13 cellular contexts compared by ENCODE assay signal in the genomic region with DNA sequence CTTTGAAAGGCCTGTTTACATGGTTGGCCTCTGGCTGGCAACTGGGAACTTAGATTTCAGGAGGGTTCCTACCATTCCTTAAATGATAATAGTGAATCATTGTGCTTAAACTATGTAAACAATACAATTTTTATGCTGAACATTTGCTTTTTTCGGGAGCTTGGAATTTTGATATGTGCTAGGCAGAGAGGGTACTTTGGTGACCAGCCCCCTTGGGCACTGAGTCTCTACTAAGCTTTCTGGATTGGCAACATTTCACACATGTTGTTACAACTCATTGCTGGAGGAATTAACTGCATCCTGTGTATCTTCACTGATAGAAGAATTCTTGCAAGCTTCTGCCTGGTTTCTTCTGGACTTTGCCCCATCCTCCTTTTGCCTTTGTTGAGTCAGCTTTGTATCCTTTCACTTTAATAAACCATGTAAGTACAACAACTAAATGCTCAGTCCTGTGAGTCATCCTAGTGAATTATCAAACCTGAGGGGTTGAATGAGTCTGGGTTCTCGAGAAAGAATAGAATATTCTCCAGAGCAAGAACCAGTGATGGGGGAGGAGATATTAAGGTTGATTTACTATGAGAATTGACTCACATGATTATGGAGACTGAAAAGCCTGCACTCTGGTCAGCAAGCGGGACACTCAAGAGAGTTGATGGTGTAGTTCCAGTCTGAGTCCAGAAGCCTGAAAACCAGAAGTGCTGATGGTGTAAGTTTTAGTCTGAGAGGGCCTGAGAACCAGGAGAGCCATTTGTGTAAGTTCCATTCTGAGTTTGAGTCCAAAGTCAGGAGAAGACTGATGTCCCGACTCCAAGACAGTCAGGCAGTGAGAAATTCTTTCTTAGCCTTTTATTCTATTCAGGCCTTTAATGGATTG. TPM values are rescaled to one million over a fixed set of nuclear protein-coding genes. Genes with fewer than 3 reads are reported as not detected.
A peak's percentile ranks its signal among the peaks of the same experiment; 100 is the strongest.
DNase-seq lines count a peak whose midpoint lies in the region; ATAC-seq and TF ChIP-seq lines count a peak whose summit lies in the region.
"Had no signal": no experiment of that assay in that cellular context is flagged by ENCODE, and none has a peak within 500 bp of the region (broad histone marks: within the 10 kb centered on the region; RNA-seq: fewer than 3 reads in every experiment).

No MANE protein-coding gene starts in this region.

- H3K4me3 ChIP-seq in HFF-Myc (replicated peaks; ENCODE audit: low read depth, low read length) (no peak overlapping the region), adipocyte (ENCODE audit: low read length) (peak overlapping the region; percentile 1), stomach (no peak overlapping the region), A673 (ENCODE audit: low read depth, low read length, poor library complexity, severe bottlenecking) (no peak overlapping the region), upper lobe of right lung (no peak overlapping the region)
- H3K4me3 ChIP-seq: left ventricle myocardium inferior had no signal

- BruUV-seq in A673 (replicated peaks; lab: Mats Ljungman, UMichigan), result no TSS peak

- no peak overlapping the region for H3K9ac ChIP-seq in adipocyte (ENCODE audit: low read length)

- CTCF ChIA-PET in A673 (lab: Charles Lee), result no interaction called here

- DNase-seq in HFF-Myc (ENCODE audit: extremely low read depth, low read depth) (peak; percentile 43), adipocyte (ENCODE audit: low read depth) (peak; percentile 69), hepatic stellate cell (ENCODE audit: low spot score) (peak; percentile 37), stomach (no peak), A673 (ENCODE audit: low spot score) (no peak), NCI-H1436 treated with DMSO at 0.1 percent for 48 hours (lab: John Stamatoyannopoulos, UW) (no peak), SK-N-DZ (ENCODE audit: low spot score) (no peak), upper lobe of right lung (no peak)
- DNase-seq: activated T-cell treated with anti-CD3 and anti-CD28 coated beads, Interleukin-2, amount 50 U/mL, for 1 hour; Kasumi-1; left ventricle myocardium inferior; NCI-H526; T-helper 2 cell had no signal

- TF ChIP-seq CTCF in HFF-Myc (IDR thresholded peaks at IDR 0.05; ENCODE audit: low read depth, low read length, missing control alignments) (no peak), stomach (IDR thresholded peaks at IDR 0.05) (no peak), A673 (conservative IDR thresholded peaks at IDR 0.05; ENCODE audit: low read depth, low read length) (no peak), upper lobe of right lung (IDR thresholded peaks at IDR 0.05) (no peak)

- POLR2A ChIA-PET in A673 (lab: Charles Lee; ENCODE audit: low non-redundant PET), result no interaction called here

- intact Hi-C loops in stomach (cut with DNase I; ENCODE audit: low total_unique reads) (no loop called here), A673 (cut with micrococcal nuclease; ENCODE audit: unreplicated experiment) (no loop called here), upper lobe of right lung (cut with DNase I) (no loop called here)

- H3K4me1 ChIP-seq in adipocyte (ENCODE audit: control insufficient read depth, insufficient read depth, low read length) (peaks cover 42% of the 10 kb centered on the region), stomach (peaks cover 0 to 40% (median 9%) of the 10 kb centered on the region in 4 donors), A673 (ENCODE audit: insufficient read depth, low read length, poor library complexity, severe bottlenecking) (no peaks in the 10 kb centered on the region), upper lobe of right lung (no peaks in the 10 kb centered on the region)

- TF ChIP-seq EP300 in stomach (IDR thresholded peaks at IDR 0.05), result no peak

- ATAC-seq in upper lobe of right lung, result no peak

- H3K36me3 ChIP-seq in adipocyte (ENCODE audit: control insufficient read depth, insufficient read depth, low read length, severe bottlenecking), result peaks cover 5% of the 10 kb centered on the region
- peaks cover 9 to 44% (median 39%) of the 10 kb centered on the region in 4 donors for H3K36me3 ChIP-seq in stomach
- H3K36me3 ChIP-seq in A673 (ENCODE audit: insufficient read depth, low read length, poor library complexity, severe bottlenecking), result no peaks in the 10 kb centered on the region
- H3K36me3 ChIP-seq in upper lobe of right lung, result peaks cover 9% of the 10 kb centered on the region

- no peak for TF ChIP-seq POLR2A in stomach (IDR thresholded peaks at IDR 0.05)

- H3K9me3 ChIP-seq in adipocyte (ENCODE audit: control insufficient read depth, low read length), result no peaks in the 10 kb centered on the region
- no peaks in the 10 kb centered on the region for H3K9me3 ChIP-seq in stomach
- H3K9me3 ChIP-seq in A673 (ENCODE audit: low read depth, low read length, poor library complexity, severe bottlenecking), result no peaks in the 10 kb centered on the region
- no peaks in the 10 kb centered on the region for H3K9me3 ChIP-seq in upper lobe of right lung
- H3K9me3 ChIP-seq: left ventricle myocardium inferior had no signal

- H3K27me3 ChIP-seq in adipocyte (replicated peaks; ENCODE audit: control insufficient read depth, insufficient read depth, low read length) (no peaks in the 10 kb centered on the region), stomach (no peaks in the 10 kb centered on the region), A673 (replicated peaks; ENCODE audit: insufficient read depth, low read depth, low read length, poor library complexity) (no peaks in the 10 kb centered on the region), upper lobe of right lung (no peaks in the 10 kb centered on the region)

- 66 to 73% (median 68%) methylated on average over 4 of the region's 4 CpGs for WGBS in stomach, 5 donors

- H3K27ac ChIP-seq in stomach (peak overlapping the region in 4 of 5 donors; percentile 23 to 56 (median 30)), A673 (ENCODE audit: low read depth, low read length, poor library complexity, severe bottlenecking) (no peak overlapping the region), upper lobe of right lung (no peak overlapping the region)
- H3K27ac ChIP-seq: left ventricle myocardium inferior had no signal

RNA-seq across cellular contexts. Expression of a gene that starts 3.1 kb away (rescaled TPM):
- total RNA-seq in stomach, result 10 to 100 TPM in 1 of 5 donors, 1 to 10 TPM in 2, under 1 TPM in 1, not detected in 1; 0.89 to 11.1 (median 3.8) TPM
- polyA plus RNA-seq in stomach, result 1 to 10 TPM; 1.7 to 8.7 (median 2.6) TPM
- 0.48 and 0.60 TPM in 2 replicates for total RNA-seq in A673 (2021)
- 0.09 and 0.23 TPM in 2 replicates for polyA plus RNA-seq in SK-N-DZ (2014; cell fraction: cytosol; rRNA removed)
- polyA plus RNA-seq in SK-N-DZ (2014; cell fraction: nucleus; rRNA removed), result 0.33 and 0.59 TPM in 2 replicates
- total RNA-seq in upper lobe of right lung, result 15.9 TPM

RNA-seq across cellular contexts. Expression of a gene that starts 13.6 kb away (rescaled TPM):
- total RNA-seq in stomach (10 to 100 TPM in 3 of 5 donors, 1 to 10 TPM in 1, not detected in 1; 8.5 to 48.8 (median 18.6) TPM), A673 (2021) (138 and 144 TPM in 2 replicates), upper lobe of right lung (110 TPM)
- polyA plus RNA-seq in stomach, result 100 to 1,000 TPM; 269 to 440 (median 318) TPM
- polyA plus RNA-seq in SK-N-DZ (2014; cell fraction: cytosol; rRNA removed), result 86.5 and 128 TPM in 2 replicates
- polyA plus RNA-seq in SK-N-DZ (2014; cell fraction: nucleus; rRNA removed), result 54.0 and 97.7 TPM in 2 replicates

RNA-seq across cellular contexts. Expression of a gene that starts 54.8 kb away (rescaled TPM):
- total RNA-seq in stomach (10 to 100 TPM; 29.0 to 58.6 (median 40.3) TPM), A673 (2021) (59.9 and 60.3 TPM in 2 replicates), upper lobe of right lung (22.1 TPM)
- polyA plus RNA-seq in stomach, result 1 to 10 TPM; 1.5 to 2.4 (median 2.1) TPM
- 12.3 and 18.1 TPM in 2 replicates for polyA plus RNA-seq in SK-N-DZ (2014; cell fraction: cytosol; rRNA removed)
- 14.0 and 14.1 TPM in 2 replicates for polyA plus RNA-seq in SK-N-DZ (2014; cell fraction: nucleus; rRNA removed)

RNA-seq across cellular contexts. Expression of a gene that starts 57.0 kb away (rescaled TPM):
- total RNA-seq in stomach, result not detected
- 1 to 10 TPM in 1 of 3 donors, not detected in 2; 1.5 TPM for polyA plus RNA-seq in stomach
- total RNA-seq in A673 (2021), result not detected in 2 replicates
- polyA plus RNA-seq in SK-N-DZ (2014; cell fraction: cytosol; rRNA removed), result not detected in 2 replicates
- not detected in 2 replicates for polyA plus RNA-seq in SK-N-DZ (2014; cell fraction: nucleus; rRNA removed)
- total RNA-seq in upper lobe of right lung, result 0.41 TPM
- total RNA-seq: left ventricle myocardium inferior had no signal

Comparison
In these comparisons a context has a peak if more than half of its experiments do, and no peak if none do; other contexts are left out.
1. DNase-seq: peak in HFF-Myc (single experiment), adipocyte (single experiment) and hepatic stellate cell (single experiment); none in stomach (single experiment), A673 (single experiment), NCI-H1436 treated with DMSO at 0.1 percent for 48 hours (single experiment), SK-N-DZ (single experiment) and upper lobe of right lung (single experiment).
2. H3K27ac ChIP-seq: peak in stomach (4 of 5); none in A673 (single experiment) and upper lobe of right lung (single experiment).